ENCODE assay signal across 18 cellular contexts in genomic region chr10:46215426-46215825, GRCh38.
DNase-seq lines count a peak whose midpoint lies in the region; ATAC-seq and TF ChIP-seq lines count a peak whose summit lies in the region.
"Had no signal": no experiment of that assay in that cellular context is flagged by ENCODE, and none has a peak within 500 bp of the region (broad histone marks: within the 10 kb centered on the region; RNA-seq: fewer than 3 reads in every experiment).

No MANE protein-coding gene starts in this region.

- H3K27me3 Mint-ChIP-seq in neural progenitor cell (ENCODE audit: insufficient read depth, low read depth): peaks cover 7% of the 10 kb centered on the region
- H3K27me3 Mint-ChIP-seq: CD4-positive, alpha-beta memory T cell had no signal

- ATAC-seq in upper lobe of right lung (no peak), GM21423 (IDR thresholded peaks at IDR 0.05; ENCODE audit: unreplicated experiment) (no peak)
- ATAC-seq: Right ventricle myocardium inferior had no signal

- no peak overlapping the region for H2AFZ ChIP-seq in neural progenitor cell (replicated peaks)

- H3K79me2 ChIP-seq in neural progenitor cell (ENCODE audit: low read depth): no peaks in the 10 kb centered on the region

- WGBS in testis, 2 donors: 90 to 93% methylated on average over 4 of the region's 4 CpGs

- H3K4me3 Mint-ChIP-seq in neural progenitor cell: no peak overlapping the region
- H3K4me3 Mint-ChIP-seq: CD4-positive, alpha-beta memory T cell; IgD-negative memory B cell had no signal

- no peak overlapping the region for H3K27ac ChIP-seq in colonic mucosa
- H3K27ac ChIP-seq in upper lobe of right lung: no peak overlapping the region
- H3K27ac ChIP-seq in neural progenitor cell: no peak overlapping the region
- no peak overlapping the region for H3K27ac ChIP-seq in testis
- H3K27ac ChIP-seq: BLaER1 treated with 17β-estradiol and CSF1 and Interleukin-3, amounts not matched to agents 10 nM and 100 nM; SJSA1 had no signal

- no peaks in the 10 kb centered on the region for H3K36me3 Mint-ChIP-seq in neural progenitor cell
- H3K36me3 Mint-ChIP-seq: IgD-negative memory B cell had no signal

- no peak overlapping the region for H3K27ac Mint-ChIP-seq in neural progenitor cell
- H3K27ac Mint-ChIP-seq: IgD-negative memory B cell had no signal

- no peaks in the 10 kb centered on the region for H3K9me3 ChIP-seq in colonic mucosa
- H3K9me3 ChIP-seq in upper lobe of right lung: no peaks in the 10 kb centered on the region
- H3K9me3 ChIP-seq in neural progenitor cell (ENCODE audit: low read depth): no peaks in the 10 kb centered on the region
- no peaks in the 10 kb centered on the region for H3K9me3 ChIP-seq in testis
- H3K9me3 ChIP-seq: BLaER1 treated with 17β-estradiol and CSF1 and Interleukin-3, amounts not matched to agents 10 nM and 100 nM; SJSA1 had no signal

- CTCF ChIA-PET in GM10248 (lab: Yijun Ruan, JAX): no interaction called here

- TF ChIP-seq POLR2A in testis (IDR thresholded peaks at IDR 0.05): no peak

- intact Hi-C loops in colonic mucosa (cut with DNase I) (no loop called here), upper lobe of right lung (cut with DNase I) (no loop called here), testis (cut with DNase I; ENCODE audit: low total_unique reads) (no loop called here)

- H3K4me3 ChIP-seq in colonic mucosa (no peak overlapping the region), upper lobe of right lung (no peak overlapping the region), neural progenitor cell (no peak overlapping the region), testis (no peak overlapping the region)
- H3K4me3 ChIP-seq: BLaER1 treated with 17β-estradiol and CSF1 and Interleukin-3, amounts not matched to agents 10 nM and 100 nM; SJSA1 had no signal

- H3K9ac ChIP-seq in colonic mucosa (ENCODE audit: low read depth in 2 of 2, low read length in 2 of 2): no peak overlapping the region
- no peak overlapping the region for H3K9ac ChIP-seq in neural progenitor cell
- H3K9ac ChIP-seq: BLaER1 treated with 17β-estradiol and CSF1 and Interleukin-3, amounts not matched to agents 10 nM and 100 nM had no signal

- no peaks in the 10 kb centered on the region for H4K20me1 ChIP-seq in neural progenitor cell (ENCODE audit: low read depth)
- H4K20me1 ChIP-seq: BLaER1 treated with 17β-estradiol and CSF1 and Interleukin-3, amounts not matched to agents 10 nM and 100 nM had no signal

- no peak overlapping the region for H3K4me2 ChIP-seq in neural progenitor cell
- H3K4me2 ChIP-seq: BLaER1 treated with 17β-estradiol and CSF1 and Interleukin-3, amounts not matched to agents 10 nM and 100 nM had no signal

- H3K9me3 Mint-ChIP-seq in neural progenitor cell: no peaks in the 10 kb centered on the region
- H3K9me3 Mint-ChIP-seq: CD4-positive, alpha-beta memory T cell; IgD-negative memory B cell had no signal

- no peaks in the 10 kb centered on the region for H3K36me3 ChIP-seq in colonic mucosa
- no peaks in the 10 kb centered on the region for H3K36me3 ChIP-seq in upper lobe of right lung
- H3K36me3 ChIP-seq in neural progenitor cell: no peaks in the 10 kb centered on the region
- H3K36me3 ChIP-seq in testis (ENCODE audit: low read depth, missing control alignments): no peaks in the 10 kb centered on the region
- H3K36me3 ChIP-seq: BLaER1 treated with 17β-estradiol and CSF1 and Interleukin-3, amounts not matched to agents 10 nM and 100 nM; SJSA1 had no signal

- DNase-seq in GM10248 (ENCODE audit: extremely low spot score): peak; percentile 1
- peak; percentile 0 for DNase-seq in GM20000 (ENCODE audit: low spot score)
- peak; percentile 14 for DNase-seq in colonic mucosa
- DNase-seq in upper lobe of right lung: peak; percentile 41
- DNase-seq in neural progenitor cell (ENCODE audit: low spot score): no peak
- no peak for DNase-seq in testis
- DNase-seq: CD4-positive, alpha-beta memory T cell; DND-41; Karpas-422; NCI-H1417; NCI-H187; NCI-H446; NCI-H526 had no signal

- no peaks in the 10 kb centered on the region for H3K27me3 ChIP-seq in colonic mucosa
- no peaks in the 10 kb centered on the region for H3K27me3 ChIP-seq in upper lobe of right lung
- H3K27me3 ChIP-seq in neural progenitor cell: no peaks in the 10 kb centered on the region
- no peaks in the 10 kb centered on the region for H3K27me3 ChIP-seq in testis
- H3K27me3 ChIP-seq: BLaER1 treated with 17β-estradiol and CSF1 and Interleukin-3, amounts not matched to agents 10 nM and 100 nM; SJSA1 had no signal

- H3K4me1 ChIP-seq in colonic mucosa (no peaks in the 10 kb centered on the region), upper lobe of right lung (no peaks in the 10 kb centered on the region), neural progenitor cell (no peaks in the 10 kb centered on the region), testis (no peaks in the 10 kb centered on the region)
- H3K4me1 ChIP-seq: SJSA1 had no signal

- POLR2A ChIA-PET in GM10248 (lab: Yijun Ruan, JAX): no interaction called here

- H3K4me1 Mint-ChIP-seq in neural progenitor cell: peaks cover 4% of the 10 kb centered on the region

- H3F3A ChIP-seq in neural progenitor cell (ENCODE audit: low read depth): no peaks in the 10 kb centered on the region

- no peak for TF ChIP-seq CTCF in GM10248 (IDR thresholded peaks at IDR 0.05; ENCODE audit: control extremely low read depth, extremely low read depth, low read depth, missing control alignments)
- no peak for TF ChIP-seq CTCF in GM20000 (IDR thresholded peaks at IDR 0.05; ENCODE audit: extremely low read depth, missing control alignments)
- no peak for TF ChIP-seq CTCF in colonic mucosa (IDR thresholded peaks at IDR 0.05)
- no peak for TF ChIP-seq CTCF in upper lobe of right lung (IDR thresholded peaks at IDR 0.05)
- TF ChIP-seq CTCF in neural progenitor cell (IDR thresholded peaks at IDR 0.05): no peak
- TF ChIP-seq CTCF in testis (IDR thresholded peaks at IDR 0.05): no peak

Comparison
In these comparisons a context has a peak if more than half of its experiments do, and no peak if none do; other contexts are left out.
1. DNase-seq: peak in GM10248 (single experiment), GM20000 (single experiment), colonic mucosa (single experiment) and upper lobe of right lung (single experiment); none in neural progenitor cell (single experiment) and testis (single experiment).